Comparison of ENCODE assay signal across 17 cellular contexts in genomic region chr7:43465581-43466554, GRCh38.
DNase-seq lines count a peak whose midpoint lies in the region; ATAC-seq and TF ChIP-seq lines count a peak whose summit lies in the region.
"Had no signal": no experiment of that assay in that cellular context is flagged by ENCODE, and none has a peak within 500 bp of the region (broad histone marks: within the 10 kb centered on the region; RNA-seq: fewer than 3 reads in every experiment).

No MANE protein-coding gene starts in this region.

- no peak overlapping the region; a peak in 1 of 5 replicates for H3K4me3 Mint-ChIP-seq in H9
- H3K4me3 Mint-ChIP-seq: activated naive CD8-positive, alpha-beta T cell treated with anti-CD3 and anti-CD28 coated beads for 36 hours; naive thymus-derived CD4-positive, alpha-beta T cell had no signal

- WGBS in H9 (ENCODE audit: extremely low coverage, insufficient read length, low lambda C conversion rate): no CpG with 5 or more reads among the region's 11 CpGs
- WGBS in mesenchymal stem cell: 92% methylated on average over 11 of the region's 11 CpGs
- 55 to 64% methylated on average over 11 of the region's 11 CpGs for WGBS in esophagus squamous epithelium, 2 donors

- H3K9me3 ChIP-seq in H9 (ENCODE audit: control insufficient read depth, low read depth, low read length) (no peaks in the 10 kb centered on the region), mesenchymal stem cell (ENCODE audit: control insufficient read depth, low read length) (no peaks in the 10 kb centered on the region), esophagus squamous epithelium (no peaks in the 10 kb centered on the region)
- H3K9me3 ChIP-seq: left ventricle myocardium inferior had no signal

- H3K27me3 ChIP-seq in H9 (ENCODE audit: insufficient read depth, low read length): no peaks in the 10 kb centered on the region
- H3K27me3 ChIP-seq in mesenchymal stem cell (ENCODE audit: control insufficient read depth in 1 of 2, insufficient read depth in 1 of 2, low read length in 2 of 2): no peaks in the 10 kb centered on the region
- H3K27me3 ChIP-seq in esophagus squamous epithelium: no peaks in the 10 kb centered on the region
- H3K27me3 ChIP-seq: BLaER1 treated with 17β-estradiol and CSF1 and Interleukin-3, amounts not matched to agents 10 nM and 100 nM had no signal

- H3K4me2 ChIP-seq in H9 (ENCODE audit: insufficient read depth, insufficient read length, low read length) (no peak overlapping the region), mesenchymal stem cell (ENCODE audit: low read length, poor library complexity, severe bottlenecking) (no peak overlapping the region)
- H3K4me2 ChIP-seq: BLaER1 treated with 17β-estradiol and CSF1 and Interleukin-3, amounts not matched to agents 10 nM and 100 nM had no signal

- H4K8ac ChIP-seq in H9 (replicated peaks; ENCODE audit: insufficient read length, low read depth, low read length): no peak overlapping the region
- no peak overlapping the region for H4K8ac ChIP-seq in mesenchymal stem cell (ENCODE audit: low read length)

- no peak for TF ChIP-seq POLR2A in esophagus squamous epithelium (IDR thresholded peaks at IDR 0.05)

- no peak for ATAC-seq in HG02759 (IDR thresholded peaks at IDR 0.05; ENCODE audit: unreplicated experiment)
- ATAC-seq: HCT116; naive thymus-derived CD4-positive, alpha-beta T cell; Right ventricle myocardium inferior had no signal

- H3K23me2 ChIP-seq in H9 (ENCODE audit: insufficient read length, low read depth, low read length, poor library complexity, severe bottlenecking): no peaks in the 10 kb centered on the region

- no peaks in the 10 kb centered on the region for H4K20me1 ChIP-seq in H9 (ENCODE audit: control insufficient read depth, insufficient read depth, insufficient read length)
- H4K20me1 ChIP-seq: BLaER1 treated with 17β-estradiol and CSF1 and Interleukin-3, amounts not matched to agents 10 nM and 100 nM had no signal

- no peak overlapping the region for H2BK20ac ChIP-seq in H9 (ENCODE audit: low read depth, low read length, poor library complexity, severe bottlenecking)

- H2BK120ac ChIP-seq in H9 (ENCODE audit: low read depth, low read length, poor library complexity, severe bottlenecking) (no peak overlapping the region), mesenchymal stem cell (ENCODE audit: low read depth, low read length) (no peak overlapping the region)

- TF ChIP-seq CTCF in H9 (conservative IDR thresholded peaks at IDR 0.05) (no peak), esophagus squamous epithelium (IDR thresholded peaks at IDR 0.05) (no peak)

- H3K9ac ChIP-seq in H9 (ENCODE audit: extremely low read depth, insufficient read length, low read length) (no peak overlapping the region), mesenchymal stem cell (ENCODE audit: low read length) (peak overlapping the region; percentile 1)
- H3K9ac ChIP-seq: BLaER1 treated with 17β-estradiol and CSF1 and Interleukin-3, amounts not matched to agents 10 nM and 100 nM had no signal

- H3K4me1 Mint-ChIP-seq in H9: peaks cover 34 to 47% of the 10 kb centered on the region in 2 experiments

- H3K14ac ChIP-seq in H9 (ENCODE audit: insufficient read depth, low read length) (no peak overlapping the region), mesenchymal stem cell (ENCODE audit: low read length in 2 of 2) (no peak overlapping the region)

- H2BK15ac ChIP-seq in H9 (ENCODE audit: low read depth, low read length): no peak overlapping the region
- no peak overlapping the region for H2BK15ac ChIP-seq in mesenchymal stem cell (ENCODE audit: low read depth, poor library complexity, severe bottlenecking)

- intact Hi-C loops in esophagus squamous epithelium (cut with DNase I): no loop called here

- H3K36me3 Mint-ChIP-seq in H9 (ENCODE audit: insufficient read depth in 1 of 3, low read depth in 3 of 3): peaks cover 0 to 3% (median 0%) of the 10 kb centered on the region in 3 experiments; a peak in 2 of 7 replicates
- H3K36me3 Mint-ChIP-seq: activated naive CD8-positive, alpha-beta T cell treated with anti-CD3 and anti-CD28 coated beads for 36 hours; naive thymus-derived CD4-positive, alpha-beta T cell had no signal

- H3K23ac ChIP-seq in H9 (ENCODE audit: insufficient read length, low read depth, low read length) (no peak overlapping the region), mesenchymal stem cell (ENCODE audit: low read length in 2 of 2) (no peak overlapping the region)

- H2BK12ac ChIP-seq in H9 (ENCODE audit: insufficient read length, low read depth, low read length): no peak overlapping the region
- H2BK12ac ChIP-seq in mesenchymal stem cell (ENCODE audit: low read length in 2 of 2): no peak overlapping the region

- peaks cover 0 to 5% of the 10 kb centered on the region in 2 experiments for H3K36me3 ChIP-seq in mesenchymal stem cell (ENCODE audit: control insufficient read depth in 1 of 2, insufficient read depth in 2 of 2, low read depth in 1 of 2, low read length in 2 of 2)
- no peaks in the 10 kb centered on the region for H3K36me3 ChIP-seq in esophagus squamous epithelium
- H3K36me3 ChIP-seq: left ventricle myocardium inferior had no signal

- no peak for DNase-seq in H9
- peak; percentile 19 for DNase-seq in OCI-M1 (lab: John Stamatoyannopoulos, UW)
- peak; percentile 21 for DNase-seq in dermis blood vessel endothelial cell
- DNase-seq in mesenchymal stem cell: no peak
- no peak for DNase-seq in esophagus squamous epithelium (lab: John Stamatoyannopoulos, UW)
- DNase-seq in pons (ENCODE audit: low spot score): no peak
- DNase-seq in amniotic stem cell (lab: John Stamatoyannopoulos, UW): no peak
- DNase-seq: activated CD4-positive, alpha-beta T cell treated with anti-CD3 and anti-CD28 coated beads for 48 hours; activated naive CD8-positive, alpha-beta T cell treated with anti-CD3 and anti-CD28 coated beads for 36 hours; left ventricle myocardium inferior; naive thymus-derived CD4-positive, alpha-beta T cell; NCI-H2029 treated with DMSO at 0.1 percent for 48 hours; substantia nigra had no signal

- no peak overlapping the region for H3K56ac ChIP-seq in H9 (ENCODE audit: insufficient read length, low read depth, low read length)

- no peaks in the 10 kb centered on the region; a peak in 1 of 5 replicates for H3K9me3 Mint-ChIP-seq in H9
- H3K9me3 Mint-ChIP-seq: activated naive CD8-positive, alpha-beta T cell treated with anti-CD3 and anti-CD28 coated beads for 36 hours had no signal

- H2AK5ac ChIP-seq in H9 (ENCODE audit: insufficient read length, low read length): no peak overlapping the region
- H2AK5ac ChIP-seq in mesenchymal stem cell (ENCODE audit: low read length, severe bottlenecking): no peak overlapping the region

- H2BK5ac ChIP-seq in H9 (ENCODE audit: insufficient read length, low read length): no peak overlapping the region
- no peak overlapping the region for H2BK5ac ChIP-seq in mesenchymal stem cell (ENCODE audit: low read depth, low read length, poor library complexity, severe bottlenecking)

- no peak overlapping the region for H3K18ac ChIP-seq in H9 (ENCODE audit: insufficient read length, low read depth, low read length)
- no peak overlapping the region for H3K18ac ChIP-seq in mesenchymal stem cell (ENCODE audit: low read depth in 1 of 2, low read length in 2 of 2)

- no peaks in the 10 kb centered on the region for H3K79me1 ChIP-seq in H9 (ENCODE audit: insufficient read depth, low read depth, low read length, poor library complexity, severe bottlenecking)
- H3K79me1 ChIP-seq in mesenchymal stem cell (replicated peaks; ENCODE audit: low read length, poor library complexity, severe bottlenecking): no peaks in the 10 kb centered on the region

- H3K27me3 Mint-ChIP-seq in H9 (ENCODE audit: low read depth): no peaks in the 10 kb centered on the region
- H3K27me3 Mint-ChIP-seq: activated naive CD8-positive, alpha-beta T cell treated with anti-CD3 and anti-CD28 coated beads for 36 hours had no signal

- no peak overlapping the region for H3K4me3 ChIP-seq in mesenchymal stem cell (ENCODE audit: insufficient read depth in 1 of 2, low read depth in 1 of 2, low read length in 2 of 2)
- H3K4me3 ChIP-seq in esophagus squamous epithelium: no peak overlapping the region
- H3K4me3 ChIP-seq: BLaER1 treated with 17β-estradiol and CSF1 and Interleukin-3, amounts not matched to agents 10 nM and 100 nM; left ventricle myocardium inferior had no signal

- H4K5ac ChIP-seq in H9 (ENCODE audit: insufficient read length, low read depth, low read length): no peak overlapping the region

- H3K4ac ChIP-seq in H9 (ENCODE audit: low read depth, low read length) (no peak overlapping the region), mesenchymal stem cell (ENCODE audit: low read depth in 1 of 2, low read length in 2 of 2) (no peak overlapping the region)

- H3K4me1 ChIP-seq in H9 (ENCODE audit: insufficient read depth, low read length) (peaks cover 7% of the 10 kb centered on the region; the same call in 1 of the 2 replicates), mesenchymal stem cell (ENCODE audit: control insufficient read depth, insufficient read depth, low read depth, low read length) (peaks cover 7% of the 10 kb centered on the region), esophagus squamous epithelium (peaks cover 0 to 39% (median 6%) of the 10 kb centered on the region in 3 donors)

- H3K79me2 ChIP-seq in H9 (ENCODE audit: insufficient read depth, low read length): no peaks in the 10 kb centered on the region

- no peak overlapping the region for H3T11ph ChIP-seq in H9 (ENCODE audit: low read length)

- no peak overlapping the region for H3K27ac ChIP-seq in H9 (ENCODE audit: insufficient read length, low read depth, low read length)
- no peak overlapping the region for H3K27ac ChIP-seq in mesenchymal stem cell (ENCODE audit: low read length, poor library complexity, severe bottlenecking)
- H3K27ac ChIP-seq in esophagus squamous epithelium: no peak overlapping the region
- H3K27ac ChIP-seq: BLaER1 treated with 17β-estradiol and CSF1 and Interleukin-3, amounts not matched to agents 10 nM and 100 nM; left ventricle myocardium inferior had no signal

- H2AFZ ChIP-seq in H9 (ENCODE audit: low read length) (no peak overlapping the region), mesenchymal stem cell (ENCODE audit: low read depth, low read length) (no peak overlapping the region)

- no peak overlapping the region for H4K91ac ChIP-seq in H9 (ENCODE audit: insufficient read length, low read depth, low read length)
- H4K91ac ChIP-seq in mesenchymal stem cell (ENCODE audit: low read length): no peak overlapping the region

- H3K27ac Mint-ChIP-seq in H9: peak overlapping the region in 2 of 3 experiments; percentile 47 to 48; a peak in 2 of 7 replicates
- H3K27ac Mint-ChIP-seq: activated naive CD8-positive, alpha-beta T cell treated with anti-CD3 and anti-CD28 coated beads for 36 hours had no signal

Comparison
In these comparisons a context has a peak if more than half of its experiments do, and no peak if none do; other contexts are left out.
1. DNase-seq: peak in OCI-M1 (single experiment) and dermis blood vessel endothelial cell (single experiment); none in H9 (single experiment), mesenchymal stem cell (single experiment), esophagus squamous epithelium (single experiment), pons (single experiment) and amniotic stem cell (single experiment).